Comparison of ENCODE assay signal across 1 cellular context in the genomic region with DNA sequence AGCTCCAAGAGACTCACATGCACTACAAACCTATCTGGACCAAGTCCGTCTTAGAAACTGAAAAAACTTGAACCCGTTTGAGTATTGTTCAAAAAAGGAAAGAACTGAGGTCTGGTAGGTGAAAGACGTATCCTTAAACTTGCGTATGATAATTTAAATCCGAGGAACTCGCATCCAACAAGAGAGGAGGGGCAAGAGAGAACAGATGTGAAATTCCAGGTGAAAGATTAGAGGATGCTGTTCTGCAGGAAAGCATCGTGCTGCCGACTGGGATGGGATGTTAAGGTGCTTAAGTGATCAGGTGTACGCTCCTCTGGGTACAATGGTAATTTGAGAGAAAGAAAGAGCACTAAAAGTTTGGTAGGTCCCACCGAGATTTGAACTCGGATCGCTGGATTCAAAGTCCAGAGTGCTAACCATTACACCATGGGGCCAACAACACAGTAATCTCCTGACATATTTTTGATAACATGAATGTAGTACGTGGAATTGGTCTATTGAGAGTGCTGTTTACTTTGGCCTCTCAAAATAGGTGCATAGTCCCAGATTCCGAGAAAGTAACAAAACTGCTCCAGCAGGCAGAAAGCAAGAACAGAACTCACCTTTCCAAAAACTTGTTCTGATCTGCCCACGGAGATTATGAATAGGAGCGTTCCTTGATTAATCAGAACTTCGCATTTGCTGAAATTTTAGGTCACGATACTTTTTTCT.
TF ChIP-seq lines count a peak whose summit lies in the region.

No MANE protein-coding gene starts in this region.

TF ChIP-seq in HepG2, 621 proteins besides CTCF, POLR2A, EP300 and RAD21 (continued from another document and continues in another):
- no peak for TF ChIP-seq ZBTB44 (CRISPR knock-in tag; IDR thresholded peaks at IDR 0.05)
- peak; percentile 71 for TF ChIP-seq FOXK1 (CRISPR knock-in tag; IDR thresholded peaks at IDR 0.05; ENCODE audit: borderline replicate concordance, low read depth)
- TF ChIP-seq, protein P1, sequence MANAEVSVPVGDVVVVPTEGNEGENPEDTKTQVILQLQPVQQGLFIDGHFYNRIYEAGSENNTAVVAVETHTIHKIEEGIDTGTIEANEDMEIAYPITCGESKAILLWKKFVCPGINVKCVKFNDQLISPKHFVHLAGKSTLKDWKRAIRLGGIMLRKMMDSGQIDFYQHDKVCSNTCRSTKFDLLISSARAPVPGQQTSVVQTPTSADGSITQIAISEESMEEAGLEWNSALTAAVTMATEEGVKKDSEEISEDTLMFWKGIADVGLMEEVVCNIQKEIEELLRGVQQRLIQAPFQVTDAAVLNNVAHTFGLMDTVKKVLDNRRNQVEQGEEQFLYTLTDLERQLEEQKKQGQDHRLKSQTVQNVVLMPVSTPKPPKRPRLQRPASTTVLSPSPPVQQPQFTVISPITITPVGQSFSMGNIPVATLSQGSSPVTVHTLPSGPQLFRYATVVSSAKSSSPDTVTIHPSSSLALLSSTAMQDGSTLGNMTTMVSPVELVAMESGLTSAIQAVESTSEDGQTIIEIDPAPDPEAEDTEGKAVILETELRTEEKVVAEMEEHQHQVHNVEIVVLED (CRISPR knock-in tag; IDR thresholded peaks at IDR 0.05; ENCODE audit: borderline replicate concordance): 0 out of 2 replicates have a peak, but pooled peaks have one; percentile 28
- no peak for TF ChIP-seq RXRA (CRISPR knock-in tag; IDR thresholded peaks at IDR 0.05)
- no peak for TF ChIP-seq NCOA1 (CRISPR knock-in tag; IDR thresholded peaks at IDR 0.05)
- TF ChIP-seq ZNF256 (CRISPR knock-in tag; conservative IDR thresholded peaks at IDR 0.05): no peak
- TF ChIP-seq SATB2 (CRISPR knock-in tag; IDR thresholded peaks at IDR 0.05): no peak
- 0 out of 2 replicates have a peak, but pooled peaks have one; percentile 30 for TF ChIP-seq FOSL2 (CRISPR knock-in tag; IDR thresholded peaks at IDR 0.05)
- no peak for TF ChIP-seq MLX (CRISPR knock-in tag; IDR thresholded peaks at IDR 0.05)
- TF ChIP-seq KMT2A (CRISPR knock-in tag; IDR thresholded peaks at IDR 0.05): no peak
- no peak for TF ChIP-seq TEAD3 (CRISPR knock-in tag; optimal IDR thresholded peaks at IDR 0.05; ENCODE audit: borderline replicate concordance)
- TF ChIP-seq SMARCC2 (IDR thresholded peaks at IDR 0.05): no peak; the same call in 1 of the 2 replicates
- TF ChIP-seq ZNF446 (CRISPR knock-in tag; IDR thresholded peaks at IDR 0.05): no peak
- peak; percentile 67 for TF ChIP-seq PITX1 (CRISPR knock-in tag; IDR thresholded peaks at IDR 0.05)
- no peak for TF ChIP-seq TFDP1 (CRISPR knock-in tag; IDR thresholded peaks at IDR 0.05; ENCODE audit: borderline replicate concordance)
- TF ChIP-seq, protein P2, sequence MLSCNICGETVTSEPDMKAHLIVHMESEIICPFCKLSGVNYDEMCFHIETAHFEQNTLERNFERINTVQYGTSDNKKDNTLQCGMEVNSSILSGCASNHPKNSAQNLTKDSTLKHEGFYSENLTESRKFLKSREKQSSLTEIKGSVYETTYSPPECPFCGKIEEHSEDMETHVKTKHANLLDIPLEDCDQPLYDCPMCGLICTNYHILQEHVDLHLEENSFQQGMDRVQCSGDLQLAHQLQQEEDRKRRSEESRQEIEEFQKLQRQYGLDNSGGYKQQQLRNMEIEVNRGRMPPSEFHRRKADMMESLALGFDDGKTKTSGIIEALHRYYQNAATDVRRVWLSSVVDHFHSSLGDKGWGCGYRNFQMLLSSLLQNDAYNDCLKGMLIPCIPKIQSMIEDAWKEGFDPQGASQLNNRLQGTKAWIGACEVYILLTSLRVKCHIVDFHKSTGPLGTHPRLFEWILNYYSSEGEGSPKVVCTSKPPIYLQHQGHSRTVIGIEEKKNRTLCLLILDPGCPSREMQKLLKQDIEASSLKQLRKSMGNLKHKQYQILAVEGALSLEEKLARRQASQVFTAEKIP (CRISPR knock-in tag; IDR thresholded peaks at IDR 0.05; ENCODE audit: borderline replicate concordance): no peak
- TF ChIP-seq, protein P3, sequence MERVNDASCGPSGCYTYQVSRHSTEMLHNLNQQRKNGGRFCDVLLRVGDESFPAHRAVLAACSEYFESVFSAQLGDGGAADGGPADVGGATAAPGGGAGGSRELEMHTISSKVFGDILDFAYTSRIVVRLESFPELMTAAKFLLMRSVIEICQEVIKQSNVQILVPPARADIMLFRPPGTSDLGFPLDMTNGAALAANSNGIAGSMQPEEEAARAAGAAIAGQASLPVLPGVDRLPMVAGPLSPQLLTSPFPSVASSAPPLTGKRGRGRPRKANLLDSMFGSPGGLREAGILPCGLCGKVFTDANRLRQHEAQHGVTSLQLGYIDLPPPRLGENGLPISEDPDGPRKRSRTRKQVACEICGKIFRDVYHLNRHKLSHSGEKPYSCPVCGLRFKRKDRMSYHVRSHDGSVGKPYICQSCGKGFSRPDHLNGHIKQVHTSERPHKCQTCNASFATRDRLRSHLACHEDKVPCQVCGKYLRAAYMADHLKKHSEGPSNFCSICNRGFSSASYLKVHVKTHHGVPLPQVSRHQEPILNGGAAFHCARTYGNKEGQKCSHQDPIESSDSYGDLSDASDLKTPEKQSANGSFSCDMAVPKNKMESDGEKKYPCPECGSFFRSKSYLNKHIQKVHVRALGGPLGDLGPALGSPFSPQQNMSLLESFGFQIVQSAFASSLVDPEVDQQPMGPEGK (CRISPR knock-in tag; IDR thresholded peaks at IDR 0.05): peak; percentile 39
- TF ChIP-seq GATAD1 (CRISPR knock-in tag; IDR thresholded peaks at IDR 0.05): no peak
- no peak for TF ChIP-seq KLF15 (CRISPR knock-in tag; IDR thresholded peaks at IDR 0.05; ENCODE audit: borderline replicate concordance)
- no peak for TF ChIP-seq NBN (conservative IDR thresholded peaks at IDR 0.05)
- peak; percentile 96 for TF ChIP-seq ZNF24 (IDR thresholded peaks at IDR 0.05)
- TF ChIP-seq NKX3-1 (CRISPR knock-in tag; IDR thresholded peaks at IDR 0.05): no peak
- TF ChIP-seq CEBPG (CRISPR knock-in tag; IDR thresholded peaks at IDR 0.05): peak; percentile 17; the same call in 1 of the 2 replicates
- no peak for TF ChIP-seq MAFF (IDR thresholded peaks at IDR 0.05; ENCODE audit: low read depth, low read length)
- no peak for TF ChIP-seq MEIS2 (CRISPR knock-in tag; IDR thresholded peaks at IDR 0.05)
- TF ChIP-seq, protein P4, sequence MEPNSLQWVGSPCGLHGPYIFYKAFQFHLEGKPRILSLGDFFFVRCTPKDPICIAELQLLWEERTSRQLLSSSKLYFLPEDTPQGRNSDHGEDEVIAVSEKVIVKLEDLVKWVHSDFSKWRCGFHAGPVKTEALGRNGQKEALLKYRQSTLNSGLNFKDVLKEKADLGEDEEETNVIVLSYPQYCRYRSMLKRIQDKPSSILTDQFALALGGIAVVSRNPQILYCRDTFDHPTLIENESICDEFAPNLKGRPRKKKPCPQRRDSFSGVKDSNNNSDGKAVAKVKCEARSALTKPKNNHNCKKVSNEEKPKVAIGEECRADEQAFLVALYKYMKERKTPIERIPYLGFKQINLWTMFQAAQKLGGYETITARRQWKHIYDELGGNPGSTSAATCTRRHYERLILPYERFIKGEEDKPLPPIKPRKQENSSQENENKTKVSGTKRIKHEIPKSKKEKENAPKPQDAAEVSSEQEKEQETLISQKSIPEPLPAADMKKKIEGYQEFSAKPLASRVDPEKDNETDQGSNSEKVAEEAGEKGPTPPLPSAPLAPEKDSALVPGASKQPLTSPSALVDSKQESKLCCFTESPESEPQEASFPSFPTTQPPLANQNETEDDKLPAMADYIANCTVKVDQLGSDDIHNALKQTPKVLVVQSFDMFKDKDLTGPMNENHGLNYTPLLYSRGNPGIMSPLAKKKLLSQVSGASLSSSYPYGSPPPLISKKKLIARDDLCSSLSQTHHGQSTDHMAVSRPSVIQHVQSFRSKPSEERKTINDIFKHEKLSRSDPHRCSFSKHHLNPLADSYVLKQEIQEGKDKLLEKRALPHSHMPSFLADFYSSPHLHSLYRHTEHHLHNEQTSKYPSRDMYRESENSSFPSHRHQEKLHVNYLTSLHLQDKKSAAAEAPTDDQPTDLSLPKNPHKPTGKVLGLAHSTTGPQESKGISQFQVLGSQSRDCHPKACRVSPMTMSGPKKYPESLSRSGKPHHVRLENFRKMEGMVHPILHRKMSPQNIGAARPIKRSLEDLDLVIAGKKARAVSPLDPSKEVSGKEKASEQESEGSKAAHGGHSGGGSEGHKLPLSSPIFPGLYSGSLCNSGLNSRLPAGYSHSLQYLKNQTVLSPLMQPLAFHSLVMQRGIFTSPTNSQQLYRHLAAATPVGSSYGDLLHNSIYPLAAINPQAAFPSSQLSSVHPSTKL (CRISPR knock-in tag; IDR thresholded peaks at IDR 0.05): peak; percentile 79
- no peak for TF ChIP-seq SCMH1 (CRISPR knock-in tag; IDR thresholded peaks at IDR 0.05; ENCODE audit: borderline replicate concordance)
- no peak for TF ChIP-seq SMC3 (IDR thresholded peaks at IDR 0.05; ENCODE audit: low read length)
- no peak for TF ChIP-seq MYC (CRISPR knock-in tag; IDR thresholded peaks at IDR 0.05; ENCODE audit: borderline replicate concordance)
- TF ChIP-seq EZH2 (conservative IDR thresholded peaks at IDR 0.05; ENCODE audit: low read depth, low read length): no peak
- TF ChIP-seq, protein P5, sequence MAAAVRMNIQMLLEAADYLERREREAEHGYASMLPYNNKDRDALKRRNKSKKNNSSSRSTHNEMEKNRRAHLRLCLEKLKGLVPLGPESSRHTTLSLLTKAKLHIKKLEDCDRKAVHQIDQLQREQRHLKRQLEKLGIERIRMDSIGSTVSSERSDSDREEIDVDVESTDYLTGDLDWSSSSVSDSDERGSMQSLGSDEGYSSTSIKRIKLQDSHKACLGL (CRISPR knock-in tag; IDR thresholded peaks at IDR 0.05): no peak
- TF ChIP-seq POLR2AphosphoS5 (IDR thresholded peaks at IDR 0.05; ENCODE audit: low read depth, low read length): no peak
- TF ChIP-seq, protein P6, sequence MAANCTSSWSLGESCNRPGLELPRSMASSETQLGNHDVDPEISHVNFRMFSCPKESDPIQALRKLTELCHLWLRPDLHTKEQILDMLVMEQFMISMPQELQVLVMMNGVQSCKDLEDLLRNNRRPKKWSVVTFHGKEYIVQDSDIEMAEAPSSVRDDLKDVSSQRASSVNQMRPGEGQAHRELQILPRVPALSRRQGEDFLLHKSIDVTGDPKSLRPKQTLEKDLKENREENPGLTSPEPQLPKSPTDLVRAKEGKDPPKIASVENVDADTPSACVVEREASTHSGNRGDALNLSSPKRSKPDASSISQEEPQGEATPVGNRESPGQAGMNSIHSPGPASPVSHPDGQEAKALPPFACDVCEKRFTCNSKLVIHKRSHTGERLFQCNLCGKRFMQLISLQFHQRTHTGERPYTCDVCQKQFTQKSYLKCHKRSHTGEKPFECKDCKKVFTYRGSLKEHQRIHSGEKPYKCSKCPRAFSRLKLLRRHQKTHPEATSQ (CRISPR knock-in tag; IDR thresholded peaks at IDR 0.05; ENCODE audit: borderline replicate concordance): no peak
- TF ChIP-seq ZNF644 (CRISPR knock-in tag; IDR thresholded peaks at IDR 0.05; ENCODE audit: low read depth): no peak
- TF ChIP-seq RORA (CRISPR knock-in tag; IDR thresholded peaks at IDR 0.05): no peak
- no peak; the same call in 1 of the 2 replicates for TF ChIP-seq FOXC1 (CRISPR knock-in tag; IDR thresholded peaks at IDR 0.05; ENCODE audit: borderline replicate concordance)
- TF ChIP-seq ZHX1 (CRISPR knock-in tag; IDR thresholded peaks at IDR 0.05; ENCODE audit: low read depth): no peak
- TF ChIP-seq ARHGAP35 (CRISPR knock-in tag; IDR thresholded peaks at IDR 0.05; ENCODE audit: borderline replicate concordance): no peak
- TF ChIP-seq SP140L (CRISPR knock-in tag; IDR thresholded peaks at IDR 0.05; ENCODE audit: borderline replicate concordance): no peak
- no peak for TF ChIP-seq SP2 (CRISPR knock-in tag; IDR thresholded peaks at IDR 0.05)
- TF ChIP-seq ZNF605 (CRISPR knock-in tag; IDR thresholded peaks at IDR 0.05): no peak
- peak in 1 of 2 experiments; percentile 51; a peak in 2 of 4 replicates for TF ChIP-seq KLF16 (CRISPR knock-in tag; IDR thresholded peaks at IDR 0.05)
- TF ChIP-seq RCOR2 (CRISPR knock-in tag; IDR thresholded peaks at IDR 0.05): peak; percentile 51; the same call in 1 of the 2 replicates
